In genomic region chr13:55745828-55746227, GRCh38 we compare ENCODE assay signal across 21 cellular contexts.
DNase-seq lines count a peak whose midpoint lies in the region; ATAC-seq, FAIRE-seq and TF ChIP-seq lines count a peak whose summit lies in the region.
"Had no signal": no experiment of that assay in that cellular context is flagged by ENCODE, and none has a peak within 500 bp of the region (broad histone marks: within the 10 kb centered on the region; RNA-seq: fewer than 3 reads in every experiment).

No MANE protein-coding gene starts in this region.

- no peak for DNase-seq in WTC11 (ENCODE audit: low spot score)
- no peak for DNase-seq in frontal cortex (ENCODE audit: low spot score in 2 of 2)
- no peak for DNase-seq in NCI-H2227 (lab: John Stamatoyannopoulos, UW; ENCODE audit: unreplicated experiment)
- DNase-seq in uterus, result no peak
- DNase-seq in NCI-H1436 treated with DMSO at 0.1 percent for 48 hours (lab: John Stamatoyannopoulos, UW), result no peak
- DNase-seq: 8988T; AML-193; Caco-2; Calu3; CD4-positive, alpha-beta T cell; CD8-positive, alpha-beta T cell; DMS79 treated with DMSO at 0.1 percent for 48 hours; GF-D8 had no signal

- no peaks in the 10 kb centered on the region for H3K9me3 Mint-ChIP-seq in WTC11

- no peaks in the 10 kb centered on the region for H3K27me3 ChIP-seq in uterus
- H3K27me3 ChIP-seq: BLaER1 treated with 17β-estradiol and CSF1 and Interleukin-3, amounts not matched to agents 10 nM and 100 nM had no signal

- no peaks in the 10 kb centered on the region for H3K36me3 ChIP-seq in uterus
- H3K36me3 ChIP-seq: BLaER1 treated with 17β-estradiol and CSF1 and Interleukin-3, amounts not matched to agents 10 nM and 100 nM had no signal

- H3K36me3 Mint-ChIP-seq in WTC11, result no peaks in the 10 kb centered on the region
- H3K36me3 Mint-ChIP-seq: CD8-positive, alpha-beta T cell had no signal

- intact Hi-C loops in uterus (cut with DNase I; ENCODE audit: low total_unique reads), result no loop called here

- peaks cover 3% of the 10 kb centered on the region; the same call in 1 of the 2 replicates for H3K4me1 Mint-ChIP-seq in WTC11
- H3K4me1 Mint-ChIP-seq: B cell had no signal

- FAIRE-seq in frontal cortex (lab: Jason Lieb, UNC), result peak; percentile 50
- FAIRE-seq: A549, D721Med, G401.6, GM12891, GM19239 had no signal

- TF ChIP-seq CTCF in WTC11 (IDR thresholded peaks at IDR 0.05) (no peak), uterus (IDR thresholded peaks at IDR 0.05) (no peak)

- CTCF ChIA-PET in WTC11 (lab: Charles Lee), result no interaction called here

- H3K27ac Mint-ChIP-seq in WTC11, result no peak overlapping the region
- H3K27ac Mint-ChIP-seq: B cell; CD4-positive, alpha-beta T cell; CD8-positive, alpha-beta T cell had no signal

- TF ChIP-seq POLR2A in uterus (IDR thresholded peaks at IDR 0.05), result no peak

- H3K4me3 Mint-ChIP-seq in WTC11, result no peak overlapping the region
- H3K4me3 Mint-ChIP-seq: B cell; CD4-positive, alpha-beta T cell; CD8-positive, alpha-beta T cell had no signal

- POLR2A ChIA-PET in WTC11 (lab: Charles Lee), result no interaction called here

- H3K4me1 ChIP-seq in uterus, result no peaks in the 10 kb centered on the region
- H3K4me1 ChIP-seq: A549; BLaER1 treated with 17β-estradiol and CSF1 and Interleukin-3, amounts not matched to agents 10 nM and 100 nM; Caco-2 had no signal

- H3K9me3 ChIP-seq in uterus, result no peaks in the 10 kb centered on the region
- H3K9me3 ChIP-seq: A549; BLaER1 treated with 17β-estradiol and CSF1 and Interleukin-3, amounts not matched to agents 10 nM and 100 nM; Caco-2 had no signal

- no peak overlapping the region for H3K4me3 ChIP-seq in uterus
- H3K4me3 ChIP-seq: A549; BLaER1 treated with 17β-estradiol and CSF1 and Interleukin-3, amounts not matched to agents 10 nM and 100 nM had no signal

- no peaks in the 10 kb centered on the region for H3K27me3 Mint-ChIP-seq in WTC11 (ENCODE audit: low read depth)
- H3K27me3 Mint-ChIP-seq: B cell; CD4-positive, alpha-beta T cell had no signal

- H3K27ac ChIP-seq in uterus, result no peak overlapping the region
- H3K27ac ChIP-seq: A549; BLaER1 treated with 17β-estradiol and CSF1 and Interleukin-3, amounts not matched to agents 10 nM and 100 nM; C4-2B had no signal

- ATAC-seq in WTC11, result no peak
- ATAC-seq: A549; CD8-positive, alpha-beta T cell had no signal

TF ChIP-seq in WTC11, 78 proteins besides CTCF, POLR2A, EP300 and RAD21:
- TF ChIP-seq HMGA2 (CRISPR knock-in tag; IDR thresholded peaks at IDR 0.05), result peak; percentile 91
- TF ChIP-seq CREB1 (CRISPR knock-in tag; IDR thresholded peaks at IDR 0.05), result no peak
